14 cellular contexts compared by ENCODE assay signal in genomic region chr1:198161718-198162090, GRCh38. TPM values are rescaled to one million over a fixed set of nuclear protein-coding genes. Genes with fewer than 3 reads are reported as not detected.
DNase-seq lines count a peak whose midpoint lies in the region; ATAC-seq and TF ChIP-seq lines count a peak whose summit lies in the region.
"Had no signal": no experiment of that assay in that cellular context is flagged by ENCODE, and none has a peak within 500 bp of the region (broad histone marks: within the 10 kb centered on the region; RNA-seq: fewer than 3 reads in every experiment).

No MANE protein-coding gene starts in this region.

- H3K79me2 ChIP-seq in Karpas-422 (ENCODE audit: low read length) = peaks cover 95% of the 10 kb centered on the region

- DNase-seq in activated T-cell treated with anti-CD3 and anti-CD28 coated beads, Interleukin-2, amount 50 U/mL, for 24 hours = no peak
- no peak for DNase-seq in activated T-cell treated with anti-CD3 and anti-CD28 coated beads for 4 hours
- no peak for DNase-seq in Karpas-422
- DNase-seq in epithelial cell of prostate (ENCODE audit: low read depth, low spot score) = no peak
- no peak for DNase-seq in spleen
- no peak for DNase-seq in RPMI8226
- DNase-seq in body of pancreas = no peak
- no peak for DNase-seq in H7
- DNase-seq: activated CD8-positive, alpha-beta memory T cell treated with anti-CD3 and anti-CD28 coated beads, Interleukin-2, amount 50 U/mL, for 4 hours; foreskin melanocyte; HCEC 1CT; NCI-H2227 treated with DMSO at 0.1 percent for 48 hours; retina had no signal

- no peak overlapping the region for H2AFZ ChIP-seq in Karpas-422 (ENCODE audit: low read length)

- TF ChIP-seq POLR2A in spleen (IDR thresholded peaks at IDR 0.05) (no peak), body of pancreas (IDR thresholded peaks at IDR 0.05) (no peak)

- H3K27me3 Mint-ChIP-seq in activated T-cell treated with anti-CD3 and anti-CD28 coated beads, Interleukin-2, amount 50 U/mL, for 24 hours = no peaks in the 10 kb centered on the region

- H3K4me3 ChIP-seq in Karpas-422 (ENCODE audit: low read length) (no peak overlapping the region), spleen (no peak overlapping the region), body of pancreas (no peak overlapping the region), H7 (ENCODE audit: insufficient read depth, low read depth, low read length) (no peak overlapping the region)
- H3K4me3 ChIP-seq: lower lobe of right lung had no signal

- H3K36me3 Mint-ChIP-seq in activated T-cell treated with anti-CD3 and anti-CD28 coated beads, Interleukin-2, amount 50 U/mL, for 24 hours (ENCODE audit: low read depth) = peaks cover 21% of the 10 kb centered on the region

- no peaks in the 10 kb centered on the region for H3K27me3 ChIP-seq in Karpas-422 (ENCODE audit: low read length)
- H3K27me3 ChIP-seq in spleen (replicated peaks in 1 of 7) = no peaks in the 10 kb centered on the region
- no peaks in the 10 kb centered on the region for H3K27me3 ChIP-seq in body of pancreas
- no peaks in the 10 kb centered on the region for H3K27me3 ChIP-seq in H7 (ENCODE audit: control insufficient read depth, insufficient read depth, low read length)

- H3K9me3 ChIP-seq in Karpas-422 (ENCODE audit: low read length) (no peaks in the 10 kb centered on the region), spleen (no peaks in the 10 kb centered on the region), body of pancreas (no peaks in the 10 kb centered on the region)
- H3K9me3 ChIP-seq: lower lobe of right lung had no signal

- peak overlapping the region; percentile 97 for H3K27ac Mint-ChIP-seq in activated T-cell treated with anti-CD3 and anti-CD28 coated beads, Interleukin-2, amount 50 U/mL, for 24 hours

- no peaks in the 10 kb centered on the region for H3K9me2 ChIP-seq in Karpas-422 (replicated peaks; ENCODE audit: insufficient read depth, low read length)

- H3K4me2 ChIP-seq in Karpas-422 (ENCODE audit: low read depth, low read length, poor library complexity, severe bottlenecking) = peak overlapping the region; percentile 37

- intact Hi-C loops in spleen (cut with DNase I; ENCODE audit: low total_unique reads) (no loop called here), body of pancreas (cut with DNase I) (no loop called here)

- no peak for ATAC-seq in body of pancreas
- ATAC-seq: lower lobe of right lung had no signal

- no peak for TF ChIP-seq CTCF in spleen (IDR thresholded peaks at IDR 0.05 in 8 of 11, conservative IDR thresholded peaks at IDR 0.05 in 3 of 11)
- TF ChIP-seq CTCF in body of pancreas (IDR thresholded peaks at IDR 0.05) = no peak

- no peaks in the 10 kb centered on the region for H4K20me1 ChIP-seq in Karpas-422 (ENCODE audit: insufficient read depth, low read depth, low read length)

- peaks cover 53% of the 10 kb centered on the region for H3K4me1 ChIP-seq in Karpas-422 (ENCODE audit: low read length)
- H3K4me1 ChIP-seq in spleen = peaks cover 39 to 89% (median 66%) of the 10 kb centered on the region in 6 donors
- H3K4me1 ChIP-seq in body of pancreas = peaks cover 52% of the 10 kb centered on the region

- H3K36me3 ChIP-seq in Karpas-422 (ENCODE audit: insufficient read depth, low read length) = no peaks in the 10 kb centered on the region
- no peaks in the 10 kb centered on the region for H3K36me3 ChIP-seq in spleen
- no peaks in the 10 kb centered on the region for H3K36me3 ChIP-seq in body of pancreas (replicated peaks in 1 of 2; ENCODE audit: insufficient read depth in 1 of 2, low read depth in 2 of 2)
- H3K36me3 ChIP-seq in H7 (replicated peaks; ENCODE audit: control insufficient read depth, insufficient read depth, low read length) = no peaks in the 10 kb centered on the region
- H3K36me3 ChIP-seq: lower lobe of right lung had no signal

- H3K4me1 Mint-ChIP-seq in activated T-cell treated with anti-CD3 and anti-CD28 coated beads, Interleukin-2, amount 50 U/mL, for 24 hours (ENCODE audit: low read depth) = peaks cover 68% of the 10 kb centered on the region

- H3K27ac ChIP-seq in Karpas-422 (ENCODE audit: low read length) (no peak overlapping the region; the same call in 1 of the 2 replicates), epithelial cell of prostate (peak overlapping the region; percentile 36), spleen (peak overlapping the region in 7 of 8 donors; percentile 56 to 79 (median 70)), body of pancreas (peak overlapping the region in 2 of 4 donors; percentile 31 to 51)
- H3K27ac ChIP-seq: lower lobe of right lung had no signal

- WGBS in spleen, 5 donors = 82 to 91% (median 88%) methylated on average over 2 of the region's 2 CpGs
- 89 to 100% methylated on average over 2 of the region's 2 CpGs for WGBS in body of pancreas, 2 donors

- peak overlapping the region; percentile 62 for H3K4me3 Mint-ChIP-seq in activated T-cell treated with anti-CD3 and anti-CD28 coated beads, Interleukin-2, amount 50 U/mL, for 24 hours

- no peak overlapping the region for H3K9ac ChIP-seq in Karpas-422 (ENCODE audit: low read length)

- no peaks in the 10 kb centered on the region for H3K9me3 Mint-ChIP-seq in activated T-cell treated with anti-CD3 and anti-CD28 coated beads, Interleukin-2, amount 50 U/mL, for 24 hours

RNA-seq across cellular contexts. Expression of gene NEK7, which starts 4.9 kb away (rescaled TPM):
- 36.7 and 133 TPM in 2 replicates for total RNA-seq in Karpas-422 (2014; rRNA removed; shearing (Covaris generic); ENCODE audit: low replicate concordance)
- total RNA-seq in spleen = 100 to 1,000 TPM in 3 of 7 donors, 10 to 100 TPM in 4; 65.7 to 120 (median 80.7) TPM
- 10 to 100 TPM; 16.9 to 24.5 (median 17.9) TPM for polyA plus RNA-seq in spleen
- 10 to 100 TPM; 39.2 to 49.5 TPM for total RNA-seq in body of pancreas
- total RNA-seq in H7 (2014; rRNA removed; shearing (Covaris generic)) = 20.3 and 25.5 TPM in 2 replicates
